ENCODE assay signal across 21 cellular contexts in the genomic region with DNA sequence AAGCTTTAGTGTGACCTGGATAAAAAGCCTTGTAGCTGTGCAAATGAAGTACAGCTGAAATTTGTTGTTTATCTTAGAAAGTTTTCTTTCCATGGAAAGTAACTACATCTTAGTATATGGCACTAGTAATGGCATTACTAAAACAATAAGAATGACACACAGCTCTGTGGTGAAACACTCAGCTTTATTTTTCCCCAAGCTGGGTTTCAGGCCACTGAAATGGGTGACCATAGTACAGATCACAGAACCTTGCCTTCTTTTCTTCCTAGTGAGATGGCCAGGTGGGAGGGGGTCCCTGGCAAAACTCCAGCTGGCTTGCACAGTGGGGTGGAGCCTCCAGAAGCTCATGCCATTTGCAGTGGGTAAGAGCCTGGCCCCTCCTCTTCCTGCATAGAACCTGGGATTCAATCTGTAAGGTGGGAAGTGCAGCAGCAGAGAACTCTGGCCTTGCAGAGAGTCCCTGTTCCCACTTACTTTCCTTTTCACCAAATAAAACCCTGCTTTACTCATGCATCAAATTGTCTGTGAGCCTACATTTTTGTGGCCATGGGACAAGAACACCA. TPM values are rescaled to one million over a fixed set of nuclear protein-coding genes. Genes with fewer than 3 reads are reported as not detected.
DNase-seq lines count a peak whose midpoint lies in the region; ATAC-seq and TF ChIP-seq lines count a peak whose summit lies in the region.
"Had no signal": no experiment of that assay in that cellular context is flagged by ENCODE, and none has a peak within 500 bp of the region (broad histone marks: within the 10 kb centered on the region; RNA-seq: fewer than 3 reads in every experiment).

No MANE protein-coding gene starts in this region.

- BruUV-seq in mammary epithelial cell (replicated peaks; lab: Mats Ljungman, UMichigan) = no TSS peak

- in situ Hi-C loops in GM23248 (cut with MboI) = no loop called here
- in situ Hi-C loops in mammary epithelial cell (cut with MboI; ENCODE audit: low sequenced_read_pairs in 2 of 2) = no loop called here

- no peak overlapping the region for H3K18ac ChIP-seq in mesendoderm (ENCODE audit: low read length)

- H4K8ac ChIP-seq in mesendoderm (ENCODE audit: low read depth, low read length) = no peak overlapping the region

- H3K27ac ChIP-seq in GM23248 (no peak overlapping the region), mesendoderm (ENCODE audit: low read depth, low read length) (no peak overlapping the region), mammary epithelial cell (ENCODE audit: insufficient read depth, low read depth, low read length) (no peak overlapping the region)
- H3K27ac ChIP-seq: A549, Peyer's patch had no signal

- dilution Hi-C loops in mammary epithelial cell (cut with HindIII; ENCODE audit: low sequenced_read_pairs) = no loop called here

- no peaks in the 10 kb centered on the region for H3K79me1 ChIP-seq in mesendoderm (ENCODE audit: low read length)

- H3K36me3 ChIP-seq in GM23248 (ENCODE audit: low read depth) (no peaks in the 10 kb centered on the region), mesendoderm (ENCODE audit: control insufficient read depth, insufficient read depth, low read length) (no peaks in the 10 kb centered on the region), mammary epithelial cell (ENCODE audit: insufficient read depth, low read length) (no peaks in the 10 kb centered on the region)
- H3K36me3 ChIP-seq: Peyer's patch had no signal

- no peak overlapping the region for H3K9ac ChIP-seq in GM23248
- H3K9ac ChIP-seq in mesendoderm (ENCODE audit: low read length) = no peak overlapping the region
- no peak overlapping the region for H3K9ac ChIP-seq in mammary epithelial cell (ENCODE audit: insufficient read depth, low read length)

- no peak overlapping the region for H3K4me2 ChIP-seq in GM23248 (ENCODE audit: unreplicated experiment)
- H3K4me2 ChIP-seq in mesendoderm (ENCODE audit: low read length) = no peak overlapping the region
- no peak overlapping the region for H3K4me2 ChIP-seq in mammary epithelial cell (ENCODE audit: insufficient read depth, low read depth, low read length)
- H3K4me2 ChIP-seq: A549 had no signal

- intact Hi-C loops in mammary epithelial cell (cut with micrococcal nuclease) = no loop called here

- H4K20me1 ChIP-seq in GM23248 (ENCODE audit: insufficient read depth) (no peaks in the 10 kb centered on the region), mammary epithelial cell (ENCODE audit: insufficient read depth, low read length) (no peaks in the 10 kb centered on the region)

- no peak overlapping the region for H3K4ac ChIP-seq in mesendoderm (ENCODE audit: low read depth, low read length)

- H2BK5ac ChIP-seq in mesendoderm (ENCODE audit: low read length) = no peak overlapping the region

- CTCF ChIA-PET in mammary epithelial cell (lab: Charles Lee; ENCODE audit: low non-redundant PET) = interaction anchor here (0.8 kb wide), 1 partner anchor 106 kb away, joined by 12 read pairs; no protein-coding TSS in a partner anchor

- no peak overlapping the region for H3K23ac ChIP-seq in mesendoderm (ENCODE audit: low read length)

- no peak for ATAC-seq in HG03460 (IDR thresholded peaks at IDR 0.05; ENCODE audit: unreplicated experiment)
- ATAC-seq: A549, T-helper 17 cell had no signal

- H4K5ac ChIP-seq in mesendoderm (ENCODE audit: low read length) = no peak overlapping the region

- peaks cover 27% of the 10 kb centered on the region; the same call in 1 of the 2 replicates for H3K27me3 ChIP-seq in GM23248 (replicated peaks; ENCODE audit: insufficient read depth)
- H3K27me3 ChIP-seq in mesendoderm (ENCODE audit: insufficient read depth, low read length, poor library complexity) = no peaks in the 10 kb centered on the region
- H3K27me3 ChIP-seq in mammary epithelial cell (ENCODE audit: insufficient read depth, low read length) = peaks cover 2% of the 10 kb centered on the region
- H3K27me3 ChIP-seq: Peyer's patch had no signal

- no peaks in the 10 kb centered on the region for H3K9me2 ChIP-seq in GM23248 (ENCODE audit: insufficient read depth)

- H3K4me1 ChIP-seq in GM23248 (ENCODE audit: insufficient read depth) (no peaks in the 10 kb centered on the region; the same call in 1 of the 2 replicates), mesendoderm (ENCODE audit: control insufficient read depth, low read depth, low read length) (peaks cover 2% of the 10 kb centered on the region), mammary epithelial cell (ENCODE audit: insufficient read depth, low read length) (no peaks in the 10 kb centered on the region)
- H3K4me1 ChIP-seq: A549, Peyer's patch had no signal

- H3K79me2 ChIP-seq in GM23248 (ENCODE audit: insufficient read depth) (no peaks in the 10 kb centered on the region), mesendoderm (ENCODE audit: control insufficient read depth, insufficient read depth, low read length) (no peaks in the 10 kb centered on the region), mammary epithelial cell (ENCODE audit: insufficient read depth, low read length) (no peaks in the 10 kb centered on the region)

- no peak for TF ChIP-seq CTCF in mammary epithelial cell (conservative IDR thresholded peaks at IDR 0.05 in 1 of 2, IDR thresholded peaks at IDR 0.05 in 1 of 2; ENCODE audit: extremely low read depth in 1 of 2, insufficient read depth in 1 of 2, low read depth in 1 of 2, low read length in 2 of 2)

- H2AFZ ChIP-seq in GM23248 (no peak overlapping the region), mammary epithelial cell (ENCODE audit: low read depth, low read length) (no peak overlapping the region)

- DNase-seq in NCI-H82 (lab: John Stamatoyannopoulos, UW) (peak; percentile 20), NCI-H82 treated with DMSO at 0.1 percent for 48 hours (lab: John Stamatoyannopoulos, UW; ENCODE audit: unreplicated experiment) (no peak), GM23248 (peak; percentile 29), NCI-H2171 treated with DMSO at 0.1 percent for 48 hours (lab: John Stamatoyannopoulos, UW) (peak; percentile 30), mesendoderm (no peak), mammary epithelial cell (no peak), NCI-H2196 treated with DMSO at 0.1 percent for 48 hours (lab: John Stamatoyannopoulos, UW; ENCODE audit: unreplicated experiment) (no peak)
- DNase-seq: H9, MV-4-11, NCI-H1694 treated with DMSO at 0.1 percent for 48 hours, NCI-H2227 treated with DMSO at 0.1 percent for 48 hours, NCI-H526 treated with DMSO at 0.1 percent for 48 hours, Peyer's patch, Right ventricle myocardium superior, T-helper 17 cell had no signal

- H2BK120ac ChIP-seq in mesendoderm (ENCODE audit: low read depth, low read length) = no peak overlapping the region

- H3K9me3 ChIP-seq in GM23248 (ENCODE audit: low read depth) (no peaks in the 10 kb centered on the region), mammary epithelial cell (replicated peaks; ENCODE audit: insufficient read depth, low read length) (no peaks in the 10 kb centered on the region)
- H3K9me3 ChIP-seq: A549, Peyer's patch had no signal

- no peak overlapping the region for H3K56ac ChIP-seq in mesendoderm (ENCODE audit: low read length)

- H2AK5ac ChIP-seq in mesendoderm (ENCODE audit: low read length) = peak overlapping the region; percentile 54

- H3F3A ChIP-seq in GM23248 (ENCODE audit: insufficient read depth) = no peaks in the 10 kb centered on the region

- no peak overlapping the region for H2BK15ac ChIP-seq in mesendoderm (replicated peaks; ENCODE audit: low read depth)

- H3K4me3 ChIP-seq in GM23248 = no peak overlapping the region
- no peak overlapping the region for H3K4me3 ChIP-seq in mesendoderm (ENCODE audit: low read length)
- H3K4me3 ChIP-seq in mammary epithelial cell (replicated peaks in 1 of 3; ENCODE audit: insufficient read depth in 1 of 3, low read depth in 2 of 3, low read length in 3 of 3) = no peak overlapping the region
- H3K4me3 ChIP-seq: A549, Peyer's patch had no signal

RNA-seq across cellular contexts. Expression of a gene that starts 17.6 kb away (rescaled TPM):
- not detected in 2 replicates for total RNA-seq in GM23248 (2014; rRNA removed; shearing (Covaris generic))
- not detected in 2 replicates for polyA plus RNA-seq in GM23248 (2016; fragmentation: Nextera tagmentation; extraction: Ambion mirVana)
- 8.6 TPM for polyA plus RNA-seq in mesendoderm (2013, experiment 1 of 2)
- 7.3 TPM for polyA plus RNA-seq in mesendoderm (2013, experiment 2 of 2)
- total RNA-seq in mammary epithelial cell = not detected
- polyA plus RNA-seq in mammary epithelial cell = not detected
- polyA minus RNA-seq in mammary epithelial cell = not detected
- total RNA-seq: Daoy, H9, HT1080, Peyer's patch, Right ventricle myocardium superior, T-helper 17 cell had no signal
- polyA plus RNA-seq: A549, CD14-positive monocyte, IgD-negative memory B cell had no signal

Comparison
In these comparisons a context has a peak if more than half of its experiments do, and no peak if none do; other contexts are left out.
1. DNase-seq: peak in NCI-H82 (single experiment), GM23248 (single experiment) and NCI-H2171 treated with DMSO at 0.1 percent for 48 hours (single experiment); none in NCI-H82 treated with DMSO at 0.1 percent for 48 hours (single experiment), mesendoderm (single experiment), mammary epithelial cell (single experiment) and NCI-H2196 treated with DMSO at 0.1 percent for 48 hours (single experiment).